10 cellular contexts compared by ENCODE assay signal in genomic region chr3:15292765-15293522, GRCh38. TPM values are rescaled to one million over a fixed set of nuclear protein-coding genes. Genes with fewer than 3 reads are reported as not detected.
DNase-seq lines count a peak whose midpoint lies in the region.
"Had no signal": no experiment of that assay in that cellular context is flagged by ENCODE, and none has a peak within 500 bp of the region (broad histone marks: within the 10 kb centered on the region; RNA-seq: fewer than 3 reads in every experiment).

No MANE protein-coding gene starts in this region.

- H3K27ac Mint-ChIP-seq in CD4-positive, alpha-beta memory T cell = peak overlapping the region; percentile 91 to 97 (median 92)
- peak overlapping the region; percentile 87 for H3K27ac Mint-ChIP-seq in activated CD4-positive, alpha-beta memory T cell treated with anti-CD3 and anti-CD28 coated beads for 36 hours

- H3K4me1 ChIP-seq in CD4-positive, alpha-beta memory T cell (ENCODE audit: insufficient read depth, low read length) = peaks cover 93% of the 10 kb centered on the region

- intact Hi-C loops in CD4-positive, alpha-beta memory T cell (cut with micrococcal nuclease) = loop anchor here (1.0 to 5.0 kb wide), 4 partner anchors 17 to 68 kb away; partner anchors contain the start of gene SH3BP5
- intact Hi-C loops in activated CD4-positive, alpha-beta memory T cell treated with anti-CD3 and anti-CD28 coated beads for 36 hours (cut with micrococcal nuclease) = loop anchor here (1.0 kb wide), 5 partner anchors 7 to 85 kb away; no protein-coding TSS in a partner anchor
- intact Hi-C loops in cardiac septum (cut with DNase I) = no loop called here
- intact Hi-C loops in posterior vena cava (cut with DNase I) = no loop called here

- POLR2A ChIA-PET in CD4-positive, alpha-beta memory T cell (lab: Charles Lee; ENCODE audit: partially characterized antibody) = interaction anchor here (1.0 to 4.2 kb wide), 12 partner anchors 8 to 55 kb away, joined by 3 to 32 read pairs (median 10); partner anchors contain the start of gene SH3BP5
- POLR2A ChIA-PET in activated CD4-positive, alpha-beta memory T cell treated with anti-CD3 and anti-CD28 coated beads for 36 hours (lab: Charles Lee) = interaction anchor here (1.1 to 2.5 kb wide), 3 partner anchors 18 to 69 kb away, joined by 3 to 15 read pairs (median 9); no protein-coding TSS in a partner anchor

- H3K4me3 ChIP-seq in CD4-positive, alpha-beta memory T cell (ENCODE audit: low read length in 2 of 2) = no peak overlapping the region
- H3K4me3 ChIP-seq: lung had no signal

- no peaks in the 10 kb centered on the region for H3K27me3 Mint-ChIP-seq in CD4-positive, alpha-beta memory T cell
- H3K27me3 Mint-ChIP-seq in activated CD4-positive, alpha-beta memory T cell treated with anti-CD3 and anti-CD28 coated beads for 36 hours = no peaks in the 10 kb centered on the region

- H3K36me3 Mint-ChIP-seq in CD4-positive, alpha-beta memory T cell = peaks cover 34 to 47% of the 10 kb centered on the region in 2 donors
- H3K36me3 Mint-ChIP-seq in activated CD4-positive, alpha-beta memory T cell treated with anti-CD3 and anti-CD28 coated beads for 36 hours = peaks cover 19% of the 10 kb centered on the region

- CTCF ChIA-PET in CD4-positive, alpha-beta memory T cell (lab: Charles Lee; ENCODE audit: partially characterized antibody) = interaction anchor here (0.8 to 5.3 kb wide), 12 partner anchors 11 to 113 kb away, joined by 3 to 40 read pairs (median 4); partner anchors contain the start of gene SH3BP5
- CTCF ChIA-PET in activated CD4-positive, alpha-beta memory T cell treated with anti-CD3 and anti-CD28 coated beads for 36 hours (lab: Charles Lee) = interaction anchor here (0.6 to 6.1 kb wide), 5 partner anchors 8 to 40 kb away, joined by 3 to 27 read pairs (median 7); partner anchors contain the start of gene SH3BP5

- peak overlapping the region in 6 of 8 donors; percentile 76 to 85 (median 81) for H3K4me3 Mint-ChIP-seq in CD4-positive, alpha-beta memory T cell
- H3K4me3 Mint-ChIP-seq in activated CD4-positive, alpha-beta memory T cell treated with anti-CD3 and anti-CD28 coated beads for 36 hours = no peak overlapping the region

- H3K9me3 ChIP-seq in CD4-positive, alpha-beta memory T cell (ENCODE audit: control insufficient read depth in 1 of 2, low read length in 2 of 2) = no peaks in the 10 kb centered on the region

- H3K36me3 ChIP-seq in CD4-positive, alpha-beta memory T cell (ENCODE audit: insufficient read depth, low read length) = no peaks in the 10 kb centered on the region

- H3K27ac ChIP-seq in CD4-positive, alpha-beta memory T cell (ENCODE audit: low read depth, low read length) = peak overlapping the region; percentile 70

- H3K9me3 Mint-ChIP-seq in CD4-positive, alpha-beta memory T cell = peaks cover 0 to 6% (median 0%) of the 10 kb centered on the region in 8 donors
- H3K9me3 Mint-ChIP-seq in activated CD4-positive, alpha-beta memory T cell treated with anti-CD3 and anti-CD28 coated beads for 36 hours = no peaks in the 10 kb centered on the region

- no peak for DNase-seq in CD4-positive, alpha-beta memory T cell
- DNase-seq in activated CD4-positive, alpha-beta memory T cell treated with anti-CD3 and anti-CD28 coated beads for 36 hours = no peak
- DNase-seq in cardiac septum (ENCODE audit: low spot score) (peak; percentile 58), posterior vena cava (ENCODE audit: low spot score) (peak; percentile 94), COLO829 (ENCODE audit: low spot score) (no peak), NCI-H2227 (lab: John Stamatoyannopoulos, UW; ENCODE audit: unreplicated experiment) (no peak), ureter (ENCODE audit: low spot score) (no peak), NCI-H1048 (lab: John Stamatoyannopoulos, UW) (no peak)
- DNase-seq: DMS53 had no signal

- H3K27me3 ChIP-seq in CD4-positive, alpha-beta memory T cell (ENCODE audit: insufficient read depth, low read length) = no peaks in the 10 kb centered on the region

- H3K4me1 Mint-ChIP-seq in CD4-positive, alpha-beta memory T cell = peaks cover 74 to 98% (median 84%) of the 10 kb centered on the region in 4 donors
- peaks cover 76% of the 10 kb centered on the region for H3K4me1 Mint-ChIP-seq in activated CD4-positive, alpha-beta memory T cell treated with anti-CD3 and anti-CD28 coated beads for 36 hours (ENCODE audit: low read depth)

RNA-seq across cellular contexts. Expression of gene SH3BP5, which starts 39.4 kb away (rescaled TPM):
- 10 to 100 TPM; 55.8 to 56.9 TPM for total RNA-seq in CD4-positive, alpha-beta memory T cell
- 100 to 1,000 TPM in 1 of 2 donors, 10 to 100 TPM in 1; 48.2 to 118 TPM for polyA plus RNA-seq in CD4-positive, alpha-beta memory T cell
- total RNA-seq in activated CD4-positive, alpha-beta memory T cell treated with anti-CD3 and anti-CD28 coated beads for 36 hours = 10 to 100 TPM; 33.6 to 37.5 TPM
- 11.4 TPM for total RNA-seq in cardiac septum
- 100 to 1,000 TPM in 1 of 2 donors, 10 to 100 TPM in 1; 67.9 to 105 TPM for total RNA-seq in posterior vena cava
- 68.0 TPM for total RNA-seq in ureter

Comparison
In these comparisons a context has a peak if more than half of its experiments do, and no peak if none do; other contexts are left out.
1. DNase-seq: peak in cardiac septum (single experiment) and posterior vena cava (single experiment); none in CD4-positive, alpha-beta memory T cell (0 of 5), activated CD4-positive, alpha-beta memory T cell treated with anti-CD3 and anti-CD28 coated beads for 36 hours (single experiment), COLO829 (single experiment), NCI-H2227 (single experiment), ureter (single experiment) and NCI-H1048 (single experiment).
2. intact Hi-C loops: an anchor here in CD4-positive, alpha-beta memory T cell (1.0 to 5.0 kb wide) and activated CD4-positive, alpha-beta memory T cell treated with anti-CD3 and anti-CD28 coated beads for 36 hours (1.0 kb wide); none called in cardiac septum and posterior vena cava.